ENCODE assay signal across 10 cellular contexts in genomic region chr3:113276581-113277080, GRCh38.
A peak's percentile ranks its signal among the peaks of the same experiment; 100 is the strongest.
DNase-seq lines count a peak whose midpoint lies in the region.
"Had no signal": no experiment of that assay in that cellular context is flagged by ENCODE, and none has a peak within 500 bp of the region (broad histone marks: within the 10 kb centered on the region; RNA-seq: fewer than 3 reads in every experiment).

No MANE protein-coding gene starts in this region.

- DNase-seq in hepatic stellate cell (ENCODE audit: low spot score) = peak; percentile 56
- no peak for DNase-seq in skeletal muscle cell (ENCODE audit: low read depth)
- no peak for DNase-seq in LoVo (ENCODE audit: low spot score)
- no peak for DNase-seq in RPMI8226
- no peak for DNase-seq in SW 1271 (lab: John Stamatoyannopoulos, UW)
- no peak for DNase-seq in GF-D8 (lab: John Stamatoyannopoulos, UW)
- DNase-seq: mucosa of descending colon had no signal

- peak overlapping the region; percentile 46 for H3K27ac ChIP-seq in angular gyrus (ENCODE audit: low read depth, low read length)
- H3K27ac ChIP-seq: epithelial cell of prostate had no signal

- peak overlapping the region; percentile 1; the same call in 1 of the 2 replicates for H3K4me3 ChIP-seq in GM08714 (ENCODE audit: low read length)
- H3K4me3 ChIP-seq in skeletal muscle cell (ENCODE audit: low read depth, low read length) = peak overlapping the region; percentile 30
- H3K4me3 ChIP-seq: mucosa of descending colon had no signal
